Comparison of ENCODE assay signal across 17 cellular contexts in genomic region chr7:129017933-129018538, GRCh38. TPM values are rescaled to one million over a fixed set of nuclear protein-coding genes. Genes with fewer than 3 reads are reported as not detected.
DNase-seq lines count a peak whose midpoint lies in the region; ATAC-seq, FAIRE-seq and TF ChIP-seq lines count a peak whose summit lies in the region.
"Had no signal": no experiment of that assay in that cellular context is flagged by ENCODE, and none has a peak within 500 bp of the region (broad histone marks: within the 10 kb centered on the region; RNA-seq: fewer than 3 reads in every experiment).

No MANE protein-coding gene starts in this region.

- no peak overlapping the region for H3K4me2 ChIP-seq in K562 (ENCODE audit: insufficient read depth, low read length)

- CTCF ChIA-PET in K562 (lab: Yijun Ruan, JAX; ENCODE audit: low intra/inter-chr PET ratio) = no interaction called here

- POLR2A ChIA-PET in K562 (lab: Yijun Ruan, JAX) = interaction anchor here (1.2 to 2.0 kb wide), 3 partner anchors 8 to 33 kb away, joined by 4 to 5 read pairs (median 5); no protein-coding TSS in a partner anchor

- ATAC-seq in GM19397 (IDR thresholded peaks at IDR 0.05; ENCODE audit: unreplicated experiment) (peak; percentile 62), HG03064 (IDR thresholded peaks at IDR 0.05; ENCODE audit: low read depth, unreplicated experiment) (peak; percentile 67), K562 (no peak)

- peaks cover 61% of the 10 kb centered on the region for H3K36me3 ChIP-seq in K562 (ENCODE audit: control insufficient read depth, insufficient read depth, low read length)
- no peaks in the 10 kb centered on the region for H3K36me3 ChIP-seq in ovary
- peaks cover 0 to 12% of the 10 kb centered on the region in 2 donors for H3K36me3 ChIP-seq in prostate gland

- no peaks in the 10 kb centered on the region; the same call in 1 of the 2 replicates for H4K20me1 ChIP-seq in K562 (replicated peaks; ENCODE audit: control insufficient read depth, insufficient read depth, low read length)

- peak; percentile 32 for DNase-seq in GM13977 (ENCODE audit: low spot score)
- DNase-seq in K562 (ENCODE audit: extremely low read depth in 1 of 4, low spot score in 3 of 4) = no peak
- DNase-seq in ovary = no peak
- DNase-seq in prostate gland (ENCODE audit: low spot score) = no peak
- DNase-seq in OCI-M1 (lab: John Stamatoyannopoulos, UW) = no peak
- no peak for DNase-seq in D721Med (ENCODE audit: insufficient read length, low spot score)
- DNase-seq: COR-L47, H9, mesendoderm, NCI-H1417 treated with DMSO at 0.1 percent for 48 hours, NCI-H774, posterior cingulate gyrus, WERI-Rb-1 had no signal

- H3K4me3 ChIP-seq in K562 = no peak overlapping the region
- no peak overlapping the region for H3K4me3 ChIP-seq in ovary
- no peak overlapping the region for H3K4me3 ChIP-seq in prostate gland
- H3K4me3 ChIP-seq: SJSA1 had no signal

- no peak for TF ChIP-seq CTCF in GM13977 (IDR thresholded peaks at IDR 0.05; ENCODE audit: extremely low read depth, insufficient read depth, missing control alignments)
- no peak for TF ChIP-seq CTCF in K562 (IDR thresholded peaks at IDR 0.05 in 2 of 3, conservative IDR thresholded peaks at IDR 0.05 in 1 of 3; ENCODE audit: insufficient read depth in 2 of 3, low read depth in 1 of 3, low read length in 3 of 3)
- no peak for TF ChIP-seq CTCF in ovary (IDR thresholded peaks at IDR 0.05)
- no peak for TF ChIP-seq CTCF in prostate gland (IDR thresholded peaks at IDR 0.05)
- TF ChIP-seq CTCF in D721Med (IDR thresholded peaks at IDR 0.05; ENCODE audit: insufficient read depth, missing control alignments) = no peak

- H3K4me1 ChIP-seq in K562 (replicated peaks in 1 of 2; ENCODE audit: control insufficient read depth in 2 of 2, insufficient read depth in 2 of 2, low read length in 2 of 2) = no peaks in the 10 kb centered on the region
- H3K4me1 ChIP-seq in ovary (ENCODE audit: insufficient read depth) = no peaks in the 10 kb centered on the region
- no peaks in the 10 kb centered on the region for H3K4me1 ChIP-seq in prostate gland (replicated peaks)
- H3K4me1 ChIP-seq: SJSA1 had no signal

- H3K9me3 ChIP-seq in K562 (replicated peaks; ENCODE audit: control insufficient read depth, insufficient read depth, low read depth, low read length) = no peaks in the 10 kb centered on the region
- no peaks in the 10 kb centered on the region for H3K9me3 ChIP-seq in ovary
- H3K9me3 ChIP-seq in prostate gland = no peaks in the 10 kb centered on the region
- H3K9me3 ChIP-seq: SJSA1 had no signal

- peaks cover 64% of the 10 kb centered on the region for H3K79me2 ChIP-seq in K562 (ENCODE audit: control insufficient read depth, insufficient read depth, low read length)

- no peaks in the 10 kb centered on the region for H3K9me1 ChIP-seq in K562 (ENCODE audit: control insufficient read depth, insufficient read depth, low read length)

- intact Hi-C loops in K562 (cut with micrococcal nuclease) = no loop called here
- intact Hi-C loops in ovary (cut with DNase I) = no loop called here
- intact Hi-C loops in prostate gland (cut with DNase I) = no loop called here

- no peak for TF ChIP-seq POLR2A in K562 (conservative IDR thresholded peaks at IDR 0.05)
- no peak for TF ChIP-seq POLR2A in ovary (IDR thresholded peaks at IDR 0.05)
- no peak for TF ChIP-seq POLR2A in prostate gland (IDR thresholded peaks at IDR 0.05)

- FAIRE-seq in K562 (lab: Jason Lieb, UNC) (no peak), D721Med (lab: Jason Lieb, UNC) (no peak)

- H3K27ac ChIP-seq in K562 (ENCODE audit: extremely low read depth, low read depth, low read length) = no peak overlapping the region
- no peak overlapping the region for H3K27ac ChIP-seq in ovary
- no peak overlapping the region for H3K27ac ChIP-seq in prostate gland
- H3K27ac ChIP-seq: epithelial cell of prostate, SJSA1, WERI-Rb-1 had no signal

- no peak overlapping the region for H3K9ac ChIP-seq in K562 (ENCODE audit: insufficient read depth in 1 of 2, low read depth in 2 of 2, low read length in 2 of 2)

- 91% methylated on average over 4 of the region's 4 CpGs for WGBS in K562 (ENCODE audit: insufficient coverage, low coverage, missing lambda C conversion rate)
- 96 to 98% (median 98%) methylated on average over 4 of the region's 4 CpGs for WGBS in ovary, 3 donors
- 90% methylated on average over 4 of the region's 4 CpGs for WGBS in prostate gland

- no TSS peak for BruUV-seq in K562 (replicated peaks; lab: Mats Ljungman, UMichigan)

- no peaks in the 10 kb centered on the region for H3K27me3 ChIP-seq in K562 (ENCODE audit: control insufficient read depth in 2 of 2, insufficient read depth in 2 of 2, low read length in 2 of 2)
- H3K27me3 ChIP-seq in ovary = no peaks in the 10 kb centered on the region
- H3K27me3 ChIP-seq in prostate gland (replicated peaks; ENCODE audit: insufficient read depth) = no peaks in the 10 kb centered on the region
- H3K27me3 ChIP-seq: SJSA1 had no signal

- TF ChIP-seq RAD21 in K562 (CRISPR knock-in tag; conservative IDR thresholded peaks at IDR 0.05 in 1 of 2, IDR thresholded peaks at IDR 0.05 in 1 of 2) = no peak

- TF ChIP-seq EP300 in K562 (IDR thresholded peaks at IDR 0.05; ENCODE audit: low read length) = no peak
- no peak for TF ChIP-seq EP300 in ovary (IDR thresholded peaks at IDR 0.05)

- in situ Hi-C loops in GM13977 (cut with MboI; ENCODE audit: low pct_unique_long_range_greater_than_20kb, low sequenced_read_pairs, unreplicated experiment) = no loop called here
- in situ Hi-C loops in K562 (cut with MboI) = no loop called here

- H2AFZ ChIP-seq in K562 (ENCODE audit: low read depth, low read length) = no peak overlapping the region

TF ChIP-seq in K562, 482 proteins besides CTCF, POLR2A, EP300 and RAD21:
- TF ChIP-seq PBX2 (CRISPR knock-in tag; IDR thresholded peaks at IDR 0.05; ENCODE audit: low read depth) (no peak), PBX2 (tag; conservative IDR thresholded peaks at IDR 0.05; ENCODE audit: low read depth) (0 out of 2 replicates have a peak, but pooled peaks have one; percentile 29), UBTF (IDR thresholded peaks at IDR 0.05; ENCODE audit: borderline replicate concordance in 1 of 2, low read depth in 2 of 2, low read length in 2 of 2) (no peak)

RNA-seq across cellular contexts. Expression of gene TNPO3, which starts 36.9 kb away (rescaled TPM):
- 125 and 155 TPM in 2 replicates for total RNA-seq in K562 (2011; cell fraction: chromatin; rRNA removed; ENCODE audit: low replicate concordance)
- 66.7 and 71.2 TPM in 2 replicates for total RNA-seq in K562 (2011; cell fraction: nucleolus; rRNA removed)
- total RNA-seq in K562 (2011; cell fraction: nucleoplasm; rRNA removed) = 79.6 and 84.8 TPM in 2 replicates
- total RNA-seq in K562 (2014; rRNA removed) (97.4 and 108 TPM in 2 replicates), K562 (2014; rRNA removed; fragmentation: Illumina TruSeq; extraction: Trizol) (110 and 113 TPM in 2 replicates), K562 (2015; rRNA removed; fragmentation: Illumina TruSeq; extraction: Trizol) (112 and 120 TPM in 2 replicates), K562 (2021) (111 and 118 TPM in 2 replicates), ovary (10 to 100 TPM; 22.9 to 35.4 (median 30.9) TPM), prostate gland (10 to 100 TPM; 32.2 to 42.3 TPM)
- polyA plus RNA-seq in K562 (2011; rRNA removed) (92.3 and 125 TPM in 2 replicates), K562 (2014; fragmentation: Illumina TruSeq; extraction: Trizol) (123 and 124 TPM in 2 replicates), K562 (2014; fragmentation: Nextera tagmentation; extraction: Ambion mirVana) (10 to 100 TPM; 35.8 to 46.0 TPM), K562 (2014; rRNA removed) (87.2 and 93.9 TPM in 2 replicates), ovary (10 to 100 TPM; 18.6 to 40.1 TPM)
- 91.4 and 102 TPM in 2 replicates for polyA plus RNA-seq in K562 (2011; cell fraction: cytosol; rRNA removed)
- polyA plus RNA-seq in K562 (2011; cell fraction: nucleus; rRNA removed) = 131 and 151 TPM in 2 replicates
- polyA plus RNA-seq in K562 (2012) = 89.9 and 94.1 TPM in 2 replicates
- 177 and 236 TPM in 2 replicates for polyA minus RNA-seq in K562 (2011; rRNA and poly(A)+ RNA removed)
- 67.4 and 93.8 TPM in 2 replicates for polyA minus RNA-seq in K562 (2011; cell fraction: cytosol; rRNA and poly(A)+ RNA removed)
- polyA minus RNA-seq in K562 (2011; cell fraction: nucleus; rRNA and poly(A)+ RNA removed) = 61.0 and 114 TPM in 2 replicates
